10 cellular contexts compared by ENCODE assay signal in the genomic region with DNA sequence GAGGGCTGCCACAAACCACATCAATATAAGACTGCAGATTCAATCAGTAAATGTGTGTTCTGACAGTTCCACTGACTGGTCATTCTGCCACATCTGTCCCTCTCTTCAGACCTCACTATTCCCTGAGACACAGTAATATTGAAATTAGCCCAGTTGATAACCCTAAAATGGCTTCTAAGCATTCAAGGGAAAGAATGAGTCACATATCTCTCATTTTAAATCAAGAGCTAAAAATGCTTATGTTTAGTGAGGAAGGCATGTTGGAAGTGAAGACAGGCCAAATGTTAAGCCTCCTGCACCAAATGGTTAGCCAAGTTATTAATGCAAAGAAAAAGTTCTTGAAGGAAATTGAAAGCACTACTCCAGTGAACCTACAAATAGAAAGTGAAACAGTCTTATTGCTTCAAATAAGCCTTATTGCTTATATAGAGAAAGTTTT. TPM values are rescaled to one million over a fixed set of nuclear protein-coding genes. Genes with fewer than 3 reads are reported as not detected.
DNase-seq lines count a peak whose midpoint lies in the region; ATAC-seq and TF ChIP-seq lines count a peak whose summit lies in the region.
"Had no signal": no experiment of that assay in that cellular context is flagged by ENCODE, and none has a peak within 500 bp of the region (broad histone marks: within the 10 kb centered on the region; RNA-seq: fewer than 3 reads in every experiment).

No MANE protein-coding gene starts in this region.

- no peak overlapping the region for H3K56ac ChIP-seq in H9 (ENCODE audit: insufficient read length, low read depth, low read length)

- H4K20me1 ChIP-seq in OCI-LY7 (ENCODE audit: insufficient read depth, low read length), result no peaks in the 10 kb centered on the region
- H4K20me1 ChIP-seq in H9 (ENCODE audit: control insufficient read depth, insufficient read depth, insufficient read length), result no peaks in the 10 kb centered on the region

- no peaks in the 10 kb centered on the region for H3K27me3 ChIP-seq in H9 (ENCODE audit: insufficient read depth, low read length)

- H3K4ac ChIP-seq in H9 (ENCODE audit: low read depth, low read length), result no peak overlapping the region

- no peak overlapping the region for H3T11ph ChIP-seq in H9 (ENCODE audit: low read length)

- H3K79me1 ChIP-seq in H9 (ENCODE audit: insufficient read depth, low read depth, low read length, poor library complexity, severe bottlenecking), result no peaks in the 10 kb centered on the region

- H3K4me3 ChIP-seq in OCI-LY7 (ENCODE audit: low read depth, low read length, poor library complexity, severe bottlenecking), result no peak overlapping the region

- H3K9me3 Mint-ChIP-seq in H9, result peaks cover 10 to 16% of the 10 kb centered on the region in 2 experiments; a peak in 4 of 5 replicates

- H3K9me2 ChIP-seq in OCI-LY7 (ENCODE audit: insufficient read depth, low read length), result no peaks in the 10 kb centered on the region

- no peak overlapping the region for H3K4me2 ChIP-seq in OCI-LY7 (ENCODE audit: low read length)
- H3K4me2 ChIP-seq in H9 (ENCODE audit: insufficient read depth, insufficient read length, low read length), result no peak overlapping the region

- TF ChIP-seq CTCF in OCI-LY7 (conservative IDR thresholded peaks at IDR 0.05; ENCODE audit: low read length) (no peak), H9 (conservative IDR thresholded peaks at IDR 0.05) (no peak)

- no peak overlapping the region for H4K5ac ChIP-seq in H9 (ENCODE audit: insufficient read length, low read depth, low read length)

- no peak overlapping the region for H3K9ac ChIP-seq in H9 (ENCODE audit: extremely low read depth, insufficient read length, low read length)

- H3K4me3 Mint-ChIP-seq in H9, result no peak overlapping the region

- H3K27ac ChIP-seq in OCI-LY7 (ENCODE audit: low read depth, low read length, poor library complexity, severe bottlenecking), result no peak overlapping the region
- no peak overlapping the region for H3K27ac ChIP-seq in H9 (ENCODE audit: insufficient read length, low read depth, low read length)

- no peak overlapping the region for H3K14ac ChIP-seq in H9 (ENCODE audit: insufficient read depth, low read length)

- H3K27me3 Mint-ChIP-seq in H9 (ENCODE audit: low read depth), result no peaks in the 10 kb centered on the region

- no peak overlapping the region for H2BK20ac ChIP-seq in H9 (ENCODE audit: low read depth, low read length, poor library complexity, severe bottlenecking)

- H3K27ac Mint-ChIP-seq in H9, result no peak overlapping the region

- POLR2A ChIA-PET in OCI-LY7 (lab: Charles Lee), result no interaction called here

- ATAC-seq in GM18517 (IDR thresholded peaks at IDR 0.05; ENCODE audit: unreplicated experiment) (peak; percentile 87), GM21528 (IDR thresholded peaks at IDR 0.05; ENCODE audit: low FRiP score, unreplicated experiment) (peak; percentile 79), HG03565 (IDR thresholded peaks at IDR 0.05; ENCODE audit: unreplicated experiment) (peak; percentile 96)

- CTCF ChIA-PET in OCI-LY7 (lab: Charles Lee; ENCODE audit: unreplicated experiment), result no interaction called here

- no peaks in the 10 kb centered on the region for H3K36me3 ChIP-seq in OCI-LY7 (ENCODE audit: insufficient read depth, low read length)

- no peak overlapping the region for H2AFZ ChIP-seq in OCI-LY7 (ENCODE audit: low read length)
- no peak overlapping the region for H2AFZ ChIP-seq in H9 (ENCODE audit: low read length)

- H2BK15ac ChIP-seq in H9 (ENCODE audit: low read depth, low read length), result no peak overlapping the region

- H4K8ac ChIP-seq in H9 (replicated peaks; ENCODE audit: insufficient read length, low read depth, low read length), result no peak overlapping the region

- H3K4me1 Mint-ChIP-seq in H9, result no peaks in the 10 kb centered on the region

- no peaks in the 10 kb centered on the region for H3K23me2 ChIP-seq in H9 (ENCODE audit: insufficient read length, low read depth, low read length, poor library complexity, severe bottlenecking)

- H3K4me1 ChIP-seq in OCI-LY7 (ENCODE audit: insufficient read depth, low read length, poor library complexity, severe bottlenecking), result no peaks in the 10 kb centered on the region
- H3K4me1 ChIP-seq in H9 (ENCODE audit: insufficient read depth, low read length), result no peaks in the 10 kb centered on the region; the same call in 1 of the 2 replicates

- no peak overlapping the region for H2BK12ac ChIP-seq in H9 (ENCODE audit: insufficient read length, low read depth, low read length)

- H4K91ac ChIP-seq in H9 (ENCODE audit: insufficient read length, low read depth, low read length), result no peak overlapping the region

- intact Hi-C loops in OCI-LY7 (cut with micrococcal nuclease; ENCODE audit: unreplicated experiment), result no loop called here

- BruUV-seq in OCI-LY7 (replicated peaks; lab: Mats Ljungman, UMichigan), result no TSS peak

- no peak overlapping the region for H2BK5ac ChIP-seq in H9 (ENCODE audit: insufficient read length, low read length)

- H3K23ac ChIP-seq in H9 (ENCODE audit: insufficient read length, low read depth, low read length), result no peak overlapping the region

- no peak overlapping the region for H2BK120ac ChIP-seq in H9 (ENCODE audit: low read depth, low read length, poor library complexity, severe bottlenecking)

- H3K79me2 ChIP-seq in OCI-LY7 (ENCODE audit: insufficient read depth, low read depth, low read length), result no peaks in the 10 kb centered on the region
- H3K79me2 ChIP-seq in H9 (ENCODE audit: insufficient read depth, low read length), result no peaks in the 10 kb centered on the region

- H2AK5ac ChIP-seq in H9 (ENCODE audit: insufficient read length, low read length), result no peak overlapping the region

- DNase-seq in iris pigment epithelial cell (ENCODE audit: low read depth) (peak; percentile 88), OCI-LY7 (ENCODE audit: low spot score) (no peak), mucosa of gallbladder (ENCODE audit: low spot score) (no peak), H9 (no peak), HK-2 (ENCODE audit: unreplicated experiment) (no peak)
- DNase-seq: effector CD4-positive, alpha-beta T cell; posterior cingulate gyrus had no signal

- H3K36me3 Mint-ChIP-seq in H9 (ENCODE audit: insufficient read depth in 1 of 3, low read depth in 3 of 3), result no peaks in the 10 kb centered on the region; a peak in 3 of 7 replicates

- no peaks in the 10 kb centered on the region for H3K9me3 ChIP-seq in OCI-LY7 (ENCODE audit: low read length)
- H3K9me3 ChIP-seq in H9 (ENCODE audit: control insufficient read depth, low read depth, low read length), result no peaks in the 10 kb centered on the region

- no peak overlapping the region for H3K18ac ChIP-seq in H9 (ENCODE audit: insufficient read length, low read depth, low read length)

RNA-seq across cellular contexts. Expression of gene KIF21A, which starts 24.5 kb away (rescaled TPM):
- not detected in 2 replicates for total RNA-seq in OCI-LY7 (2014; rRNA removed; shearing (Covaris generic))
- 1.1 and 1.4 TPM in 2 replicates for total RNA-seq in OCI-LY7 (2022)
- 26.4 TPM for total RNA-seq in mucosa of gallbladder
- 17.2 and 17.4 TPM in 2 replicates for total RNA-seq in H9 (2021)
